Comparison of ENCODE assay signal across 11 cellular contexts in the genomic region with DNA sequence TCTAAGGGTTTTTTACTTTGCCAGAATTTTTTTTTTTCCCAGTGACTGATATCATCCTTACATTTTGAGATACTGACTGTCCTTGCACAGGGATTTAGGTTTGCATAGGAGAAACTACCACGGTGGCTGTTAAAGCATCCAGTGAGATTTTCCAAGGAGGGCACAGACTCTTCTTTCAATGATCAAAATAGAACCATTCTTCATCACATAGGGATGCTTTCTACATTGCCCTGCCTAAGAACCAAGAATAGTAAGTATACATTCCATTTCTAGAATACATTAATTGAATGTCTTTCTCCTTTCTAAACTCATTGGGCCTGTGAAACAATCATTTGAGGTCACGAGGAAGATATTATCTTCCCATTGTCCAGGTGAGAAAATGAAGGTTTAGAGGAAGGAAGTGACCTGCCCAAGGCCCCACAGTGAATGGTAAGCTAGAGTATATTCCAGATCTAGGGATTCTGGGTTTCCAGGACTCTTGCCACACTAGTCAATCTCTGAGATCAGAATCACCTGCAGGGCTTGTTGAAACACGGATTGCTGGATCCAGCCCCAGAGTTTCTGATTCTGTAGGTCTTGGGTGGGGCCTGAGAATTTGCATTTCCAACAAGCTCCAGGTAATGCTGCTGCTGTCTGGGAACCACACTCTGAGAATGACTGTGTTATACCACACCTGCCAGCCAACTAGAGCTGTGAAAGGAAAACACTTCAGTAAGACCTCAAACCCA. TPM values are rescaled to one million over a fixed set of nuclear protein-coding genes. Genes with fewer than 3 reads are reported as not detected.
DNase-seq lines count a peak whose midpoint lies in the region; ATAC-seq and TF ChIP-seq lines count a peak whose summit lies in the region.
"Had no signal": no experiment of that assay in that cellular context is flagged by ENCODE, and none has a peak within 500 bp of the region (broad histone marks: within the 10 kb centered on the region; RNA-seq: fewer than 3 reads in every experiment).

No MANE protein-coding gene starts in this region.

- H3K4me3 Mint-ChIP-seq in activated naive CD8-positive, alpha-beta T cell treated with anti-CD3 and anti-CD28 coated beads, Interleukin-2, amount 50 U/mL, for 24 hours = no peak overlapping the region

- H3K79me2 ChIP-seq in OCI-LY3 (ENCODE audit: low read length) = no peaks in the 10 kb centered on the region

- H3K9ac ChIP-seq in OCI-LY3 (ENCODE audit: low read length) = no peak overlapping the region

- peaks cover 2% of the 10 kb centered on the region for H3K27me3 Mint-ChIP-seq in activated naive CD8-positive, alpha-beta T cell treated with anti-CD3 and anti-CD28 coated beads, Interleukin-2, amount 50 U/mL, for 24 hours

- H4K20me1 ChIP-seq in OCI-LY3 (ENCODE audit: insufficient read depth, low read length) = peaks cover 11% of the 10 kb centered on the region

- no peaks in the 10 kb centered on the region for H3K36me3 Mint-ChIP-seq in activated naive CD8-positive, alpha-beta T cell treated with anti-CD3 and anti-CD28 coated beads, Interleukin-2, amount 50 U/mL, for 24 hours (ENCODE audit: low read depth)

- 75 to 88% methylated on average over 3 of the region's 3 CpGs for WGBS in thyroid gland, 2 donors

- peak overlapping the region; percentile 18 for H3K27ac ChIP-seq in OCI-LY3 (ENCODE audit: low read length)
- no peak overlapping the region for H3K27ac ChIP-seq in thyroid gland
- H3K27ac ChIP-seq: body of pancreas had no signal

- TF ChIP-seq POLR2A in thyroid gland (IDR thresholded peaks at IDR 0.05) = no peak

- H2AFZ ChIP-seq in OCI-LY3 (ENCODE audit: low read depth, low read length) = no peak overlapping the region

- no peak overlapping the region for H3K27ac Mint-ChIP-seq in activated naive CD8-positive, alpha-beta T cell treated with anti-CD3 and anti-CD28 coated beads, Interleukin-2, amount 50 U/mL, for 24 hours

- DNase-seq in mucosa of descending colon (no peak), thyroid gland (no peak)
- DNase-seq in activated naive CD8-positive, alpha-beta T cell treated with anti-CD3 and anti-CD28 coated beads, Interleukin-2, amount 50 U/mL, for 24 hours = no peak
- DNase-seq: DMS79 treated with DMSO at 0.1 percent for 48 hours, Karpas-422 had no signal

- H3K4me3 ChIP-seq in OCI-LY3 (ENCODE audit: low read length) (peak overlapping the region; percentile 43), mucosa of descending colon (no peak overlapping the region), thyroid gland (replicated peaks in 1 of 3) (no peak overlapping the region)
- H3K4me3 ChIP-seq: body of pancreas had no signal

- TF ChIP-seq CTCF in OCI-LY3 (IDR thresholded peaks at IDR 0.05; ENCODE audit: low read depth, low read length) = no peak
- no peak for TF ChIP-seq CTCF in mucosa of descending colon (IDR thresholded peaks at IDR 0.05)
- no peak for TF ChIP-seq CTCF in thyroid gland (IDR thresholded peaks at IDR 0.05)

- H3K27me3 ChIP-seq in OCI-LY3 (ENCODE audit: low read depth, low read length) (peaks cover 48% of the 10 kb centered on the region), thyroid gland (no peaks in the 10 kb centered on the region)
- H3K27me3 ChIP-seq: body of pancreas had no signal

- ATAC-seq in GM18909 (IDR thresholded peaks at IDR 0.05; ENCODE audit: poor library complexity, unreplicated experiment) (peak; percentile 6), HG02588 (IDR thresholded peaks at IDR 0.05; ENCODE audit: unreplicated experiment) (peak; percentile 5), mucosa of descending colon (peak; percentile 44), HG02884 (IDR thresholded peaks at IDR 0.05; ENCODE audit: unreplicated experiment) (no peak), HG03442 (IDR thresholded peaks at IDR 0.05; ENCODE audit: unreplicated experiment) (no peak)
- no peak for ATAC-seq in activated naive CD8-positive, alpha-beta T cell treated with anti-CD3 and anti-CD28 coated beads, Interleukin-2, amount 50 U/mL, for 24 hours

- intact Hi-C loops in mucosa of descending colon (cut with DNase I, micrococcal nuclease) (no loop called here), thyroid gland (cut with DNase I) (no loop called here)

- peaks cover 26% of the 10 kb centered on the region for H3K4me1 ChIP-seq in OCI-LY3 (ENCODE audit: low read length)
- H3K4me1 ChIP-seq in mucosa of descending colon (ENCODE audit: low read depth) = no peaks in the 10 kb centered on the region
- H3K4me1 ChIP-seq in thyroid gland = no peaks in the 10 kb centered on the region
- H3K4me1 ChIP-seq: body of pancreas had no signal

- no peaks in the 10 kb centered on the region for H3K9me3 Mint-ChIP-seq in activated naive CD8-positive, alpha-beta T cell treated with anti-CD3 and anti-CD28 coated beads, Interleukin-2, amount 50 U/mL, for 24 hours

- H3K4me2 ChIP-seq in OCI-LY3 (ENCODE audit: low read length) = peak overlapping the region; percentile 67

- H3K36me3 ChIP-seq in OCI-LY3 (replicated peaks; ENCODE audit: low read depth, low read length) = no peaks in the 10 kb centered on the region
- H3K36me3 ChIP-seq in mucosa of descending colon (ENCODE audit: low read depth) = no peaks in the 10 kb centered on the region
- H3K36me3 ChIP-seq in thyroid gland = no peaks in the 10 kb centered on the region

- H3K9me3 ChIP-seq in OCI-LY3 (ENCODE audit: insufficient read depth, low read length) (no peaks in the 10 kb centered on the region), mucosa of descending colon (no peaks in the 10 kb centered on the region), thyroid gland (no peaks in the 10 kb centered on the region)
- H3K9me3 ChIP-seq: body of pancreas had no signal

- H3K4me1 Mint-ChIP-seq in activated naive CD8-positive, alpha-beta T cell treated with anti-CD3 and anti-CD28 coated beads, Interleukin-2, amount 50 U/mL, for 24 hours = peaks cover 9% of the 10 kb centered on the region

RNA-seq across cellular contexts. Expression of a gene that starts 17.7 kb away (rescaled TPM):
- 1 to 10 TPM; 1.5 to 6.5 (median 1.8) TPM for total RNA-seq in mucosa of descending colon
- total RNA-seq in thyroid gland = 1 to 10 TPM in 1 of 4 donors, under 1 TPM in 3; 0.22 to 1.6 (median 0.42) TPM

Comparison
In these comparisons a context has a peak if more than half of its experiments do, and no peak if none do; other contexts are left out.
1. ATAC-seq: peak in GM18909 (single experiment), HG02588 (single experiment) and mucosa of descending colon (single experiment); none in HG02884 (single experiment), HG03442 (single experiment) and activated naive CD8-positive, alpha-beta T cell treated with anti-CD3 and anti-CD28 coated beads, Interleukin-2, amount 50 U/mL, for 24 hours (single experiment).